Comparison of ENCODE assay signal across 24 cellular contexts in the genomic region with DNA sequence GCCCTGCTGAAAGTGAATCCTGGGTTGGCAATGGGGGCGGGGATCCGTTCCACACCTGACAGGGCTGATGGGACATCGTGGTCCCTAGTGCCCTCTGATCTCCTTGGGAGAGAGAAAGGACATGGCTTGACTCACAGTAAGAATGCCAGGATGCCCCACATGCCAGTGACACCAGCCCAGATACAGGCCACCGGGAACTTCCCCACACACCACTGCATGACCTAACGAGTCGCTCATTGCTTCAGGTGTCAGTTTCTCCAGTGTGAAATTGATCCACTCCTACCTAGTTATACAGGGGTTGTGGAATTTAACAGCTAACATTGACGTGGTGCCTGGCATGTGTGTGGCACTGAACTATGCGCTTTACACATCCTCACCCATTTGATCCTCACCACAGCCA. TPM values are rescaled to one million over a fixed set of nuclear protein-coding genes. Genes with fewer than 3 reads are reported as not detected.
DNase-seq lines count a peak whose midpoint lies in the region; ATAC-seq and TF ChIP-seq lines count a peak whose summit lies in the region.
"Had no signal": no experiment of that assay in that cellular context is flagged by ENCODE, and none has a peak within 500 bp of the region (broad histone marks: within the 10 kb centered on the region; RNA-seq: fewer than 3 reads in every experiment).

No MANE protein-coding gene starts in this region.

- peaks cover 0 to 3% (median 3%) of the 10 kb centered on the region in 3 donors for H3K27me3 ChIP-seq in psoas muscle (ENCODE audit: insufficient read depth in 3 of 3, low read length in 2 of 3)
- peaks cover 0 to 43% (median 0%) of the 10 kb centered on the region in 7 donors for H3K27me3 ChIP-seq in spleen (replicated peaks in 1 of 7)
- H3K27me3 ChIP-seq in esophagus muscularis mucosa: peaks cover 0 to 57% (median 0%) of the 10 kb centered on the region in 4 donors
- H3K27me3 ChIP-seq: BE2C had no signal

- POLR2A ChIA-PET in GM10248 (lab: Yijun Ruan, JAX): no interaction called here

- no peaks in the 10 kb centered on the region for H3K36me3 Mint-ChIP-seq in natural killer cell treated with Interleukin-12 subunit alpha and Interleukin-12 subunit beta and Interleukin-15 and Interleukin-18, amount 100 ng/mL, for 72 hours
- H3K36me3 Mint-ChIP-seq: CD4-positive, CD25-positive, alpha-beta regulatory T cell; CD8-positive, alpha-beta memory T cell had no signal

- ATAC-seq in psoas muscle: peak; percentile 22 to 71 (median 53)
- no peak for ATAC-seq in natural killer cell treated with Interleukin-12 subunit alpha and Interleukin-12 subunit beta and Interleukin-15 and Interleukin-18, amount 100 ng/mL, for 72 hours
- ATAC-seq: GM12878, K562 had no signal

- H3K4me1 ChIP-seq in psoas muscle (no peaks in the 10 kb centered on the region), spleen (peaks cover 0 to 44% (median 10%) of the 10 kb centered on the region in 6 donors), esophagus muscularis mucosa (peaks cover 0 to 12% (median 4%) of the 10 kb centered on the region in 4 donors)
- H3K4me1 ChIP-seq: BE2C, Caco-2 had no signal

- TF ChIP-seq CTCF in GM10248 (IDR thresholded peaks at IDR 0.05; ENCODE audit: control extremely low read depth, extremely low read depth, low read depth, missing control alignments): no peak
- no peak for TF ChIP-seq CTCF in epithelial cell of esophagus (IDR thresholded peaks at IDR 0.05; ENCODE audit: insufficient read depth, low read depth, low read length, missing control alignments)
- TF ChIP-seq CTCF in psoas muscle (IDR thresholded peaks at IDR 0.05): no peak
- TF ChIP-seq CTCF in spleen (IDR thresholded peaks at IDR 0.05 in 8 of 11, conservative IDR thresholded peaks at IDR 0.05 in 3 of 11): no peak
- no peak for TF ChIP-seq CTCF in esophagus muscularis mucosa (IDR thresholded peaks at IDR 0.05)

- no peak overlapping the region for H3K4me3 Mint-ChIP-seq in natural killer cell treated with Interleukin-12 subunit alpha and Interleukin-12 subunit beta and Interleukin-15 and Interleukin-18, amount 100 ng/mL, for 72 hours
- H3K4me3 Mint-ChIP-seq: CD4-positive, CD25-positive, alpha-beta regulatory T cell; CD8-positive, alpha-beta memory T cell had no signal

- peaks cover 3 to 18% of the 10 kb centered on the region in 2 donors for H3K27me3 Mint-ChIP-seq in natural killer cell treated with Interleukin-12 subunit alpha and Interleukin-12 subunit beta and Interleukin-15 and Interleukin-18, amount 100 ng/mL, for 72 hours

- TF ChIP-seq EP300 in esophagus muscularis mucosa (IDR thresholded peaks at IDR 0.05): no peak

- no peaks in the 10 kb centered on the region for H3K9me3 Mint-ChIP-seq in natural killer cell treated with Interleukin-12 subunit alpha and Interleukin-12 subunit beta and Interleukin-15 and Interleukin-18, amount 100 ng/mL, for 72 hours

- no peak overlapping the region for H3K27ac ChIP-seq in psoas muscle
- H3K27ac ChIP-seq in spleen: no peak overlapping the region
- no peak overlapping the region for H3K27ac ChIP-seq in esophagus muscularis mucosa (replicated peaks in 1 of 4)
- H3K27ac ChIP-seq: GM23248, HL-60 had no signal

- DNase-seq in D341Med (ENCODE audit: low spot score) (peak; percentile 25), GM10248 (ENCODE audit: extremely low spot score) (peak; percentile 5), epithelial cell of esophagus (ENCODE audit: low read depth) (peak; percentile 11), psoas muscle (no peak), COR-L47 (lab: John Stamatoyannopoulos, UW) (no peak), spleen (no peak), esophagus muscularis mucosa (ENCODE audit: extremely low spot score) (no peak)
- no peak for DNase-seq in natural killer cell treated with Interleukin-12 subunit alpha and Interleukin-12 subunit beta and Interleukin-15 and Interleukin-18, amount 100 ng/mL, for 72 hours (ENCODE audit: low spot score)
- DNase-seq: ACHN; BE2C; C1 segment of cervical spinal cord; CD4-positive, CD25-positive, alpha-beta regulatory T cell; CD8-positive, alpha-beta memory T cell; DMS79 treated with DMSO at 0.1 percent for 48 hours; GF-D8; GM23248; HCEC 1CT; IMR-90 had no signal

- intact Hi-C loops in psoas muscle (cut with DNase I): no loop called here
- intact Hi-C loops in spleen (cut with DNase I; ENCODE audit: low total_unique reads): no loop called here
- intact Hi-C loops in esophagus muscularis mucosa (cut with DNase I): no loop called here

- whole genome bisulfite sequencing in psoas muscle, 3 donors: 35 to 57% (median 47%) methylated on average over 8 of the region's 8 CpGs
- WGBS in spleen, 5 donors: 81 to 88% (median 86%) methylated on average over 6 to 8 of the region's 8 CpGs
- WGBS in esophagus muscularis mucosa: 90% methylated on average over 8 of the region's 8 CpGs

- TF ChIP-seq POLR2A in spleen (IDR thresholded peaks at IDR 0.05): no peak
- TF ChIP-seq POLR2A in esophagus muscularis mucosa (IDR thresholded peaks at IDR 0.05; ENCODE audit: low read depth): no peak

- no peaks in the 10 kb centered on the region for H3K4me1 Mint-ChIP-seq in natural killer cell treated with Interleukin-12 subunit alpha and Interleukin-12 subunit beta and Interleukin-15 and Interleukin-18, amount 100 ng/mL, for 72 hours (ENCODE audit: low read depth in 2 of 2)
- H3K4me1 Mint-ChIP-seq: CD4-positive, CD25-positive, alpha-beta regulatory T cell; CD8-positive, alpha-beta memory T cell had no signal

- H3K27ac Mint-ChIP-seq in natural killer cell treated with Interleukin-12 subunit alpha and Interleukin-12 subunit beta and Interleukin-15 and Interleukin-18, amount 100 ng/mL, for 72 hours: no peak overlapping the region
- H3K27ac Mint-ChIP-seq: CD4-positive, CD25-positive, alpha-beta regulatory T cell had no signal

- H3K4me3 ChIP-seq in epithelial cell of esophagus (ENCODE audit: low read length): no peak overlapping the region
- no peak overlapping the region for H3K4me3 ChIP-seq in psoas muscle
- H3K4me3 ChIP-seq in spleen: no peak overlapping the region
- no peak overlapping the region for H3K4me3 ChIP-seq in esophagus muscularis mucosa
- H3K4me3 ChIP-seq: GM12878, GM23248, K562 had no signal

- H3K36me3 ChIP-seq in psoas muscle (ENCODE audit: insufficient read depth in 1 of 2, low read depth in 1 of 2) (no peaks in the 10 kb centered on the region), spleen (no peaks in the 10 kb centered on the region), esophagus muscularis mucosa (peaks cover 0 to 7% (median 0%) of the 10 kb centered on the region in 4 donors)
- H3K36me3 ChIP-seq: BE2C had no signal

- no peaks in the 10 kb centered on the region for H3K9me3 ChIP-seq in psoas muscle
- H3K9me3 ChIP-seq in spleen: peaks cover 0 to 3% (median 0%) of the 10 kb centered on the region in 8 donors
- H3K9me3 ChIP-seq in esophagus muscularis mucosa: no peaks in the 10 kb centered on the region
- H3K9me3 ChIP-seq: BE2C had no signal

- CTCF ChIA-PET in GM10248 (lab: Yijun Ruan, JAX): interaction anchor here (2.3 to 4.4 kb wide), 2 partner anchors 8 to 25 kb away, joined by 14 to 46 read pairs; partner anchors contain the start of gene CD300LG

RNA-seq across cellular contexts. Expression of gene CD300LG, which starts 7.5 kb away (rescaled TPM):
- total RNA-seq in psoas muscle (10 to 100 TPM in 2 of 4 donors, 1 to 10 TPM in 2; 6.9 to 11.5 (median 10.2) TPM), spleen (1 to 10 TPM in 6 of 7 donors, under 1 TPM in 1; 0.77 to 5.3 (median 3.6) TPM), esophagus muscularis mucosa (10 to 100 TPM in 1 of 4 donors, 1 to 10 TPM in 2, under 1 TPM in 1; 0.83 to 12.0 (median 7.3) TPM)
- polyA plus RNA-seq in psoas muscle (10 to 100 TPM in 2 of 3 donors, 1 to 10 TPM in 1; 5.4 to 21.7 (median 14.7) TPM), spleen (1 to 10 TPM in 1 of 3 donors, under 1 TPM in 2; 0.33 to 1.7 (median 0.73) TPM)
- total RNA-seq in natural killer cell treated with Interleukin-12 subunit alpha and Interleukin-12 subunit beta and Interleukin-15 and Interleukin-18, amount 100 ng/mL, for 72 hours: not detected
- total RNA-seq: Caco-2; CD4-positive, CD25-positive, alpha-beta regulatory T cell; CD8-positive, alpha-beta memory T cell; GM12878; GM23248; H4; HT1080; IMR-90; K562 had no signal
- polyA plus RNA-seq: CD4-positive, CD25-positive, alpha-beta regulatory T cell; CD8-positive, alpha-beta memory T cell; GM12878; GM23248; IMR-90; K562 had no signal

RNA-seq across cellular contexts. Expression of gene MPP3, which starts 21.6 kb away (rescaled TPM):
- total RNA-seq in psoas muscle: 1 to 10 TPM; 1.4 to 2.0 (median 1.5) TPM
- 1 to 10 TPM; 1.0 to 1.6 (median 1.4) TPM for polyA plus RNA-seq in psoas muscle
- total RNA-seq in spleen: 10 to 100 TPM in 2 of 7 donors, 1 to 10 TPM in 5; 3.3 to 23.9 (median 9.7) TPM
- polyA plus RNA-seq in spleen: 1 to 10 TPM; 1.9 to 7.1 (median 5.7) TPM
- total RNA-seq in esophagus muscularis mucosa: 1 to 10 TPM; 5.0 to 9.9 (median 6.2) TPM
- not detected for total RNA-seq in natural killer cell treated with Interleukin-12 subunit alpha and Interleukin-12 subunit beta and Interleukin-15 and Interleukin-18, amount 100 ng/mL, for 72 hours
- total RNA-seq: CD4-positive, CD25-positive, alpha-beta regulatory T cell; GM12878 had no signal
- polyA plus RNA-seq: CD4-positive, CD25-positive, alpha-beta regulatory T cell; CD8-positive, alpha-beta memory T cell; GM12878 had no signal

RNA-seq across cellular contexts. Expression of gene MPP2, which starts 52.8 kb away (rescaled TPM):
- 1 to 10 TPM in 1 of 4 donors, under 1 TPM in 3; 0.42 to 1.6 (median 0.62) TPM for total RNA-seq in psoas muscle
- under 1 TPM; 0.19 to 0.38 (median 0.21) TPM for polyA plus RNA-seq in psoas muscle
- 1 to 10 TPM in 5 of 7 donors, under 1 TPM in 2; 0.77 to 2.4 (median 1.2) TPM for total RNA-seq in spleen
- polyA plus RNA-seq in spleen: under 1 TPM; 0.13 to 0.51 (median 0.15) TPM
- total RNA-seq in esophagus muscularis mucosa: 10 to 100 TPM; 13.3 to 15.9 (median 15.6) TPM
- under 1 TPM; 0.47 to 0.64 TPM for total RNA-seq in natural killer cell treated with Interleukin-12 subunit alpha and Interleukin-12 subunit beta and Interleukin-15 and Interleukin-18, amount 100 ng/mL, for 72 hours

Comparison
In these comparisons a context has a peak if more than half of its experiments do, and no peak if none do; other contexts are left out.
1. DNase-seq: peak in D341Med (single experiment), GM10248 (single experiment) and epithelial cell of esophagus (single experiment); none in psoas muscle (0 of 2), COR-L47 (single experiment), spleen (single experiment), esophagus muscularis mucosa (single experiment) and natural killer cell treated with Interleukin-12 subunit alpha and Interleukin-12 subunit beta and Interleukin-15 and Interleukin-18, amount 100 ng/mL, for 72 hours (single experiment).
2. ATAC-seq: peak in psoas muscle (4 of 4); none in natural killer cell treated with Interleukin-12 subunit alpha and Interleukin-12 subunit beta and Interleukin-15 and Interleukin-18, amount 100 ng/mL, for 72 hours (0 of 2).
3. RNA of gene MPP2, which starts 52.8 kb away (total RNA-seq): 13.3 to 15.9 TPM in esophagus muscularis mucosa; 0.77 to 2.4 TPM in spleen, 0.42 to 1.6 TPM in psoas muscle and 0.47 to 0.64 TPM in natural killer cell treated with Interleukin-12 subunit alpha and Interleukin-12 subunit beta and Interleukin-15 and Interleukin-18, amount 100 ng/mL, for 72 hours; every median in the first group is over 4 times any median in the second.